Comparison of ENCODE assay signal across 8 cellular contexts in the genomic region with DNA sequence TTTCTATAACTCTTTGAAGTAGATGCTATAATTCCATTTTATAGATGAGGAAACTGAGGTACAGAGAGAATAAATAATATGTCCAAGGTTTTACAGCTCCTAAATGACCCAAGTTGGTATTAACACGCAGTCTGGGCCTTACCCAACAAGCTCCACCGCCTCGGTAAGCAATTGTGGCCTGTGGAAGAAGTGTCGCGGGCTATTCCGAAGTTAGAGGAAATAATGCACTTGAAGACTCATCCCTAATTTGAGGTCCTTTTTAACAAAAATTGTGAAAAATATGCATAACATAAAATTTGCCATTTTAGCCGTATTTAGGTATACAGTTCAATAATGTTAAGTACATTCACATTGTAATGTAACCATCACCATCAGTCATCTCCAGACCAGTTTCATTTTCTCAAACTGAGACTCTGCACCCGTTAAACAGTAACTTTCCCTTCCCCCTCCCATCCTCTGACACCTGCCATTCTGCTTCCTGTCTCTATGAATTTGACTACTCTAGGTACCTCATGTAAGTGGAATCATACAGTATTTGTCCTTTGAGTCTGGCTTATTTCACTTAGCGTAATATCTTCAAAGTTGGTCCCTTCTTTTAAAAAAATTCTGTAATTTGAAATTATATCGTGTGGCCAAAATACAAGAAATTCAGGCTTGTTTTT.
A peak's percentile ranks its signal among the peaks of the same experiment; 100 is the strongest.
DNase-seq lines count a peak whose midpoint lies in the region; ATAC-seq lines count a peak whose summit lies in the region.
"Had no signal": no experiment of that assay in that cellular context is flagged by ENCODE, and none has a peak within 500 bp of the region (broad histone marks: within the 10 kb centered on the region; RNA-seq: fewer than 3 reads in every experiment).

No MANE protein-coding gene starts in this region.

- ATAC-seq in GM18511 (IDR thresholded peaks at IDR 0.05; ENCODE audit: unreplicated experiment): peak; percentile 78
- peak; percentile 74 for ATAC-seq in GM21390 (IDR thresholded peaks at IDR 0.05; ENCODE audit: unreplicated experiment)
- ATAC-seq in HG03354 (IDR thresholded peaks at IDR 0.05; ENCODE audit: poor library complexity, severe bottlenecking, unreplicated experiment): peak; percentile 88
- ATAC-seq in GM18868 (IDR thresholded peaks at IDR 0.05; ENCODE audit: unreplicated experiment): no peak

- DNase-seq in kidney tubule cell (ENCODE audit: low spot score) (peak; percentile 16), pons (ENCODE audit: low spot score) (no peak), NCI-H1105 treated with DMSO at 0.1 percent for 48 hours (lab: John Stamatoyannopoulos, UW) (no peak)
- DNase-seq: Karpas-422 had no signal
